In the genomic region with DNA sequence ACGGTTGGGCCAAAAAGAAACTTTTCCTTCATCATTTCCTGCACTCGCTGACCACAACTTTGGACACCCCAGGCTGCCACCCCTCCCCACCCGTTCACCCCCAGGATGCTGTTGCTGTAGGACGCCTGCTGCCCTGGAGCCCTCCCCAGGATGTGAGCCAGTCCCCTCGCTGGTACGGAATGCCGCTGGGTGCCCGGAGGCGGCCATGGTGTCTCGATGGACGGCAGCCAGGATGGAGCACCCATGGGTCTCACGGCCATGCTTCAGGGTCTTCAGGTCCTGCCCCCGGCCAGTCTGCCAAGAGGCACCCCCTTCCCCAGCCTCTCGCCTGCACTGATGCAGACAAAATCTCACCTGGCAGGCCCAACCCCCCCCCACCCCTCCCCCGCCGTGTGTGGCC, we compare ENCODE assay signal across 1 cellular context.
TF ChIP-seq lines count a peak whose summit lies in the region.

No MANE protein-coding gene starts in this region.

TF ChIP-seq in HepG2, 621 proteins besides CTCF, POLR2A, EP300 and RAD21:
- TF ChIP-seq, protein P1, sequence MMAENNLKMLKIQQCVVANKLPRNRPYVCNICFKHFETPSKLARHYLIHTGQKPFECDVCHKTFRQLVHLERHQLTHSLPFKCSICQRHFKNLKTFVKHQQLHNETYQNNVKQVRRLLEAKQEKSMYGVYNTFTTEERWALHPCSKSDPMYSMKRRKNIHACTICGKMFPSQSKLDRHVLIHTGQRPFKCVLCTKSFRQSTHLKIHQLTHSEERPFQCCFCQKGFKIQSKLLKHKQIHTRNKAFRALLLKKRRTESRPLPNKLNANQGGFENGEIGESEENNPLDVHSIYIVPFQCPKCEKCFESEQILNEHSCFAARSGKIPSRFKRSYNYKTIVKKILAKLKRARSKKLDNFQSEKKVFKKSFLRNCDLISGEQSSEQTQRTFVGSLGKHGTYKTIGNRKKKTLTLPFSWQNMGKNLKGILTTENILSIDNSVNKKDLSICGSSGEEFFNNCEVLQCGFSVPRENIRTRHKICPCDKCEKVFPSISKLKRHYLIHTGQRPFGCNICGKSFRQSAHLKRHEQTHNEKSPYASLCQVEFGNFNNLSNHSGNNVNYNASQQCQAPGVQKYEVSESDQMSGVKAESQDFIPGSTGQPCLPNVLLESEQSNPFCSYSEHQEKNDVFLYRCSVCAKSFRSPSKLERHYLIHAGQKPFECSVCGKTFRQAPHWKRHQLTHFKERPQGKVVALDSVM (CRISPR knock-in tag; IDR thresholded peaks at IDR 0.05), result no peak
- TF ChIP-seq ZC3H4 (CRISPR knock-in tag; IDR thresholded peaks at IDR 0.05; ENCODE audit: borderline replicate concordance) (no peak), ZNF773 (CRISPR knock-in tag; IDR thresholded peaks at IDR 0.05; ENCODE audit: borderline replicate concordance) (no peak), ZFP62 (CRISPR knock-in tag; IDR thresholded peaks at IDR 0.05) (no peak), ZNF547 (CRISPR knock-in tag; IDR thresholded peaks at IDR 0.05) (no peak), RELA (CRISPR knock-in tag; IDR thresholded peaks at IDR 0.05) (no peak), ZNF501 (CRISPR knock-in tag; IDR thresholded peaks at IDR 0.05) (no peak), ZNF557 (CRISPR knock-in tag; IDR thresholded peaks at IDR 0.05) (no peak), ZNF747 (CRISPR knock-in tag; IDR thresholded peaks at IDR 0.05; ENCODE audit: borderline replicate concordance) (no peak), ZNF44 (CRISPR knock-in tag; IDR thresholded peaks at IDR 0.05) (no peak), GABPB1 (CRISPR knock-in tag; IDR thresholded peaks at IDR 0.05) (no peak), PHF20 (CRISPR knock-in tag; IDR thresholded peaks at IDR 0.05) (no peak), IKZF1 (IDR thresholded peaks at IDR 0.05) (no peak), ZBTB8A (CRISPR knock-in tag; IDR thresholded peaks at IDR 0.05; ENCODE audit: borderline replicate concordance, low read depth) (no peak), TCF12 (IDR thresholded peaks at IDR 0.05) (no peak), TCF12 (CRISPR knock-in tag; IDR thresholded peaks at IDR 0.05) (no peak), ZNF235 (CRISPR knock-in tag; IDR thresholded peaks at IDR 0.05; ENCODE audit: borderline replicate concordance) (no peak)
- TF ChIP-seq, protein P2, sequence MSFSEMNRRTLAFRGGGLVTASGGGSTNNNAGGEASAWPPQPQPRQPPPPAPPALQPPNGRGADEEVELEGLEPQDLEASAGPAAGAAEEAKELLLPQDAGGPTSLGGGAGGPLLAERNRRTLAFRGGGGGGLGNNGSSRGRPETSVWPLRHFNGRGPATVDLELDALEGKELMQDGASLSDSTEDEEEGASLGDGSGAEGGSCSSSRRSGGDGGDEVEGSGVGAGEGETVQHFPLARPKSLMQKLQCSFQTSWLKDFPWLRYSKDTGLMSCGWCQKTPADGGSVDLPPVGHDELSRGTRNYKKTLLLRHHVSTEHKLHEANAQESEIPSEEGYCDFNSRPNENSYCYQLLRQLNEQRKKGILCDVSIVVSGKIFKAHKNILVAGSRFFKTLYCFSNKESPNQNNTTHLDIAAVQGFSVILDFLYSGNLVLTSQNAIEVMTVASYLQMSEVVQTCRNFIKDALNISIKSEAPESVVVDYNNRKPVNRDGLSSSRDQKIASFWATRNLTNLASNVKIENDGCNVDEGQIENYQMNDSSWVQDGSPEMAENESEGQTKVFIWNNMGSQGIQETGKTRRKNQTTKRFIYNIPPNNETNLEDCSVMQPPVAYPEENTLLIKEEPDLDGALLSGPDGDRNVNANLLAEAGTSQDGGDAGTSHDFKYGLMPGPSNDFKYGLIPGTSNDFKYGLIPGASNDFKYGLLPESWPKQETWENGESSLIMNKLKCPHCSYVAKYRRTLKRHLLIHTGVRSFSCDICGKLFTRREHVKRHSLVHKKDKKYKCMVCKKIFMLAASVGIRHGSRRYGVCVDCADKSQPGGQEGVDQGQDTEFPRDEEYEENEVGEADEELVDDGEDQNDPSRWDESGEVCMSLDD (CRISPR knock-in tag; IDR thresholded peaks at IDR 0.05; ENCODE audit: borderline replicate concordance), result no peak
TF ChIP-seq in HepG2: peak in this region for 0.
